Comparison of ENCODE assay signal across 8 cellular contexts in genomic region chr19:9818734-9819589, GRCh38. TPM values are rescaled to one million over a fixed set of nuclear protein-coding genes. Genes with fewer than 3 reads are reported as not detected.
DNase-seq lines count a peak whose midpoint lies in the region; ATAC-seq and TF ChIP-seq lines count a peak whose summit lies in the region.

TSS of gene FBXL12 (minus strand) at chr19:9819079. CDS start at chr19:9818813, 266 bp downstream.

- TF ChIP-seq CTCF in BE2C (IDR thresholded peaks at IDR 0.05; ENCODE audit: low read depth, low read length) (no peak), colonic mucosa (IDR thresholded peaks at IDR 0.05) (no peak)

- peak within 1 kb of the TSS; percentile 93 for H3K4me3 Mint-ChIP-seq in activated CD4-positive, alpha-beta T cell treated with anti-CD3 and anti-CD28 coated beads, Interleukin-2, amount 10 ng/mL, durations not matched to agents 24 days and 14 days

- H3K9me3 Mint-ChIP-seq in activated CD4-positive, alpha-beta T cell treated with anti-CD3 and anti-CD28 coated beads, Interleukin-2, amount 10 ng/mL, durations not matched to agents 24 days and 14 days, result peaks cover 10% of the 10 kb centered on the region

- H3K27ac ChIP-seq in colonic mucosa (peak within 1 kb of the TSS; percentile 99), layer of hippocampus (ENCODE audit: low read depth, low read length) (peak within 1 kb of the TSS; percentile 93)

- H3K4me1 ChIP-seq in BE2C, result peaks cover 4% of the 10 kb centered on the region; the same call in 1 of the 2 replicates
- peaks cover 17% of the 10 kb centered on the region for H3K4me1 ChIP-seq in colonic mucosa

- H3K36me3 ChIP-seq in BE2C, result peaks cover 2% of the 10 kb centered on the region; the same call in 1 of the 2 replicates
- H3K36me3 ChIP-seq in colonic mucosa, result no peaks in the 10 kb centered on the region

- peaks cover 28% of the 10 kb centered on the region for H3K36me3 Mint-ChIP-seq in activated CD4-positive, alpha-beta T cell treated with anti-CD3 and anti-CD28 coated beads, Interleukin-2, amount 10 ng/mL, durations not matched to agents 24 days and 14 days (ENCODE audit: low read depth)

- peak within 1 kb of the TSS; percentile 83 for H3K4me3 ChIP-seq in BE2C (ENCODE audit: low read depth, low read length)
- peak within 1 kb of the TSS; percentile 99 for H3K4me3 ChIP-seq in colonic mucosa

- H3K9me3 ChIP-seq in BE2C (no peaks in the 10 kb centered on the region), colonic mucosa (no peaks in the 10 kb centered on the region)

- DNase-seq in BE2C (peak; percentile 100), GM19240 (ENCODE audit: insufficient read length, low spot score) (peak; percentile 64), NCI-H526 treated with DMSO at 0.1 percent for 48 hours (lab: John Stamatoyannopoulos, UW) (peak; percentile 90), colonic mucosa (peak; percentile 100)
- DNase-seq in activated CD4-positive, alpha-beta T cell treated with anti-CD3 and anti-CD28 coated beads, Interleukin-2, amount 10 ng/mL, durations not matched to agents 24 days and 14 days, result peak; percentile 100
- DNase-seq in stimulated activated CD4-positive, alpha-beta T cell treated with anti-CD3 and anti-CD28 coated beads, Interleukin-1b, Interleukin-23, amount 100 ng/mL, for 4 hours (ENCODE audit: low read depth in 2 of 2), result peak; percentile 100

- no peaks in the 10 kb centered on the region for H3K27me3 Mint-ChIP-seq in activated CD4-positive, alpha-beta T cell treated with anti-CD3 and anti-CD28 coated beads, Interleukin-2, amount 10 ng/mL, durations not matched to agents 24 days and 14 days

- H3K27me3 ChIP-seq in BE2C (no peaks in the 10 kb centered on the region), colonic mucosa (no peaks in the 10 kb centered on the region), layer of hippocampus (ENCODE audit: control insufficient read depth, insufficient read depth, low read length) (no peaks in the 10 kb centered on the region)

- intact Hi-C loops in activated CD4-positive, alpha-beta T cell treated with anti-CD3 and anti-CD28 coated beads, Interleukin-2, amount 10 ng/mL, durations not matched to agents 24 days and 14 days (cut with micrococcal nuclease), result loop anchor here (1.0 to 2.0 kb wide), 6 partner anchors 8 to 1898 kb away; partner anchors contain the start of genes PIN1, SNAPC2, UBL5 and ZNF846
- intact Hi-C loops in colonic mucosa (cut with DNase I), result no loop called here

- peaks cover 22% of the 10 kb centered on the region for H3K4me1 Mint-ChIP-seq in activated CD4-positive, alpha-beta T cell treated with anti-CD3 and anti-CD28 coated beads, Interleukin-2, amount 10 ng/mL, durations not matched to agents 24 days and 14 days

- peak within 1 kb of the TSS; percentile 94 for H3K27ac Mint-ChIP-seq in activated CD4-positive, alpha-beta T cell treated with anti-CD3 and anti-CD28 coated beads, Interleukin-2, amount 10 ng/mL, durations not matched to agents 24 days and 14 days

- ATAC-seq in HG03460 (IDR thresholded peaks at IDR 0.05; ENCODE audit: unreplicated experiment), result peak; percentile 84

- H3K9ac ChIP-seq in colonic mucosa (ENCODE audit: low read depth in 2 of 2, low read length in 2 of 2), result peak within 1 kb of the TSS; percentile 94 to 98

RNA-seq across cellular contexts. Expression of gene FBXL12, which starts in this region (rescaled TPM):
- 59.4 TPM for polyA plus RNA-seq in BE2C (2012; ENCODE audit: insufficient read depth, insufficient read length, low read depth)
- total RNA-seq in activated CD4-positive, alpha-beta T cell treated with anti-CD3 and anti-CD28 coated beads, Interleukin-2, amount 10 ng/mL, durations not matched to agents 24 days and 14 days, result 19.4 and 23.3 TPM in 2 replicates
- 10 to 100 TPM; 30.5 to 30.7 TPM for total RNA-seq in colonic mucosa

Comparison
In these comparisons a context has a peak if more than half of its experiments do, and no peak if none do; other contexts are left out.
1. Peak in every context shown above with its lines: DNase-seq, ATAC-seq, H3K4me3 ChIP-seq and H3K27ac ChIP-seq.